Comparison of ENCODE assay signal across 1 cellular context in genomic region chr11:65489061-65489705, GRCh38.
A peak's percentile ranks its signal among the peaks of the same experiment; 100 is the strongest.
TF ChIP-seq lines count a peak whose summit lies in the region.

No MANE protein-coding gene starts in this region.

TF ChIP-seq in K562, 482 proteins besides CTCF, POLR2A, EP300 and RAD21 (continued from another document):
- TF ChIP-seq ZNF584 (CRISPR knock-in tag; IDR thresholded peaks at IDR 0.05; ENCODE audit: low read depth): no peak
- no peak for TF ChIP-seq KDM5B (IDR thresholded peaks at IDR 0.05; ENCODE audit: insufficient replicate concordance, low read depth, low read length)
- no peak for TF ChIP-seq ZNF668 (CRISPR knock-in tag; IDR thresholded peaks at IDR 0.05)
- TF ChIP-seq MLLT1 (IDR thresholded peaks at IDR 0.05): no peak
- TF ChIP-seq KDM2B (CRISPR knock-in tag; IDR thresholded peaks at IDR 0.05): no peak
- TF ChIP-seq ATF1 (CRISPR knock-in tag; IDR thresholded peaks at IDR 0.05): no peak
- TF ChIP-seq ATF1 (tag; IDR thresholded peaks at IDR 0.05): 0 out of 2 replicates have a peak, but pooled peaks have one; percentile 29
- TF ChIP-seq POLR3A (IDR thresholded peaks at IDR 0.05; ENCODE audit: borderline replicate concordance, extremely low read depth, insufficient read depth, insufficient read length): no peak
- TF ChIP-seq ZNF655 (CRISPR knock-in tag; IDR thresholded peaks at IDR 0.05): no peak
- no peak for TF ChIP-seq ZKSCAN8 (CRISPR knock-in tag; IDR thresholded peaks at IDR 0.05)
- TF ChIP-seq VEZF1 (CRISPR knock-in tag; IDR thresholded peaks at IDR 0.05): 0 out of 2 replicates have a peak, but pooled peaks have one; percentile 10
- no peak for TF ChIP-seq NCOA2 (IDR thresholded peaks at IDR 0.05; ENCODE audit: partially characterized antibody in 2 of 2)
- TF ChIP-seq SMARCE1 (IDR thresholded peaks at IDR 0.05): no peak
- no peak for TF ChIP-seq SRSF1 (IDR thresholded peaks at IDR 0.05; ENCODE audit: low read depth, low read length)
- TF ChIP-seq PTBP1 (IDR thresholded peaks at IDR 0.05; ENCODE audit: low read depth, low read length): no peak
- no peak for TF ChIP-seq CREB1 (IDR thresholded peaks at IDR 0.05)
- 0 out of 2 replicates have a peak, but pooled peaks have one; percentile 10 for TF ChIP-seq CREB1 (CRISPR knock-in tag; IDR thresholded peaks at IDR 0.05)
- TF ChIP-seq ZNF764 (CRISPR knock-in tag; IDR thresholded peaks at IDR 0.05; ENCODE audit: low read depth): no peak
- TF ChIP-seq NR2F6 (CRISPR knock-in tag; IDR thresholded peaks at IDR 0.05): no peak
- peak; percentile 1; the same call in 1 of the 2 replicates for TF ChIP-seq ZFX (CRISPR knock-in tag; IDR thresholded peaks at IDR 0.05)
- TF ChIP-seq MITF (IDR thresholded peaks at IDR 0.05): no peak
- TF ChIP-seq ZNF146 (CRISPR knock-in tag; IDR thresholded peaks at IDR 0.05; ENCODE audit: unreplicated experiment): no peak
- TF ChIP-seq KHSRP (IDR thresholded peaks at IDR 0.05): no peak
- TF ChIP-seq C11orf30 (IDR thresholded peaks at IDR 0.05; ENCODE audit: low read depth): peak; percentile 43; the same call in 1 of the 2 replicates
- no peak for TF ChIP-seq HMGN3 (IDR thresholded peaks at IDR 0.05; ENCODE audit: borderline replicate concordance, extremely low read depth, insufficient read length, low read depth, low read length)
- TF ChIP-seq ESRRB (CRISPR knock-in tag; IDR thresholded peaks at IDR 0.05; ENCODE audit: borderline replicate concordance): no peak
- TF ChIP-seq ZNF280A (IDR thresholded peaks at IDR 0.05; ENCODE audit: low read depth, partially characterized antibody): no peak
- no peak for TF ChIP-seq MAZ (CRISPR knock-in tag; conservative IDR thresholded peaks at IDR 0.05 in 1 of 2, IDR thresholded peaks at IDR 0.05 in 1 of 2)
- TF ChIP-seq USF1 (CRISPR knock-in tag; IDR thresholded peaks at IDR 0.05): peak; percentile 41; the same call in 1 of the 2 replicates
